In genomic region chr12:111672822-111673381, GRCh38 we compare ENCODE assay signal across 12 cellular contexts. TPM values are rescaled to one million over a fixed set of nuclear protein-coding genes. Genes with fewer than 3 reads are reported as not detected.
DNase-seq lines count a peak whose midpoint lies in the region; ATAC-seq and TF ChIP-seq lines count a peak whose summit lies in the region.
"Had no signal": no experiment of that assay in that cellular context is flagged by ENCODE, and none has a peak within 500 bp of the region (broad histone marks: within the 10 kb centered on the region; RNA-seq: fewer than 3 reads in every experiment).

No MANE protein-coding gene starts in this region.

- WGBS in lung, 2 donors: 71 to 76% methylated on average over 10 of the region's 10 CpGs

- H3K4me1 ChIP-seq in endocrine pancreas (ENCODE audit: control insufficient read depth, insufficient read depth, low read length) (peaks cover 8% of the 10 kb centered on the region), lung (ENCODE audit: control insufficient read depth in 2 of 2, insufficient read depth in 2 of 2, low read length in 2 of 2) (no peaks in the 10 kb centered on the region)

- H3K36me3 ChIP-seq in endocrine pancreas (ENCODE audit: control insufficient read depth, insufficient read depth, low read length) (peaks cover 6% of the 10 kb centered on the region), lung (ENCODE audit: control insufficient read depth in 2 of 2, insufficient read depth in 2 of 2, low read length in 2 of 2) (peaks cover 34 to 37% of the 10 kb centered on the region in 2 donors)

- no peak overlapping the region for H3K27ac Mint-ChIP-seq in T-cell
- H3K27ac Mint-ChIP-seq: B cell; CD4-positive, alpha-beta memory T cell had no signal

- H3K4me3 Mint-ChIP-seq in T-cell: no peak overlapping the region
- H3K4me3 Mint-ChIP-seq: B cell; CD4-positive, alpha-beta memory T cell had no signal

- H3K9me3 ChIP-seq in endocrine pancreas (ENCODE audit: control insufficient read depth, low read length): no peaks in the 10 kb centered on the region
- H3K9me3 ChIP-seq in lung (ENCODE audit: control insufficient read depth in 2 of 2, insufficient read depth in 1 of 2, low read length in 1 of 2): no peaks in the 10 kb centered on the region

- CTCF ChIA-PET in T-cell (lab: Charles Lee): interaction anchor here in 1 of 2 donors (1.2 kb wide), 1 partner anchor 12 kb away, joined by 3 read pairs; no protein-coding TSS in a partner anchor

- H3K9me3 Mint-ChIP-seq in T-cell: no peaks in the 10 kb centered on the region
- H3K9me3 Mint-ChIP-seq: CD4-positive, alpha-beta memory T cell had no signal

- peak overlapping the region; percentile 32 for H3K4me3 ChIP-seq in endocrine pancreas (ENCODE audit: control insufficient read depth, insufficient read depth, low read length)
- no peak overlapping the region for H3K4me3 ChIP-seq in lung
- H3K4me3 ChIP-seq: GM23248 had no signal

- POLR2A ChIA-PET in T-cell (lab: Charles Lee): interaction anchor here in 1 of 2 donors (0.6 kb wide), 1 partner anchor 350 kb away, joined by 3 read pairs; no protein-coding TSS in a partner anchor

- peak; percentile 53 for ATAC-seq in lung (ENCODE audit: insufficient read depth, low FRiP score)
- ATAC-seq in GM19455 (IDR thresholded peaks at IDR 0.05; ENCODE audit: unreplicated experiment): no peak
- ATAC-seq in T-cell (replicated peaks in 1 of 4): no peak

- H3K9ac ChIP-seq in endocrine pancreas (ENCODE audit: control insufficient read depth, insufficient read depth, low read length): no peak overlapping the region
- H3K9ac ChIP-seq: GM23248 had no signal

- no peak overlapping the region for H3K27ac ChIP-seq in lung (ENCODE audit: low read depth in 1 of 2, low read length in 1 of 2)
- H3K27ac ChIP-seq: GM23248, HL-60 had no signal

- DNase-seq in DMS53 (lab: John Stamatoyannopoulos, UW) (peak; percentile 93), DMS79 (lab: John Stamatoyannopoulos, UW) (peak; percentile 69), lung (ENCODE audit: low spot score) (no peak), CD1c-positive myeloid dendritic cell (ENCODE audit: extremely low spot score) (no peak), T-cell (no peak)
- DNase-seq: C1 segment of cervical spinal cord; CD4-positive, alpha-beta memory T cell had no signal

- H3K27me3 ChIP-seq in endocrine pancreas (ENCODE audit: control insufficient read depth, insufficient read depth, low read length) (no peaks in the 10 kb centered on the region), lung (ENCODE audit: control insufficient read depth, insufficient read depth) (no peaks in the 10 kb centered on the region)

- no peak for TF ChIP-seq CTCF in lung (IDR thresholded peaks at IDR 0.05; ENCODE audit: control extremely low read depth, extremely low read depth)

- H3K4me1 Mint-ChIP-seq in T-cell: no peaks in the 10 kb centered on the region
- H3K4me1 Mint-ChIP-seq: B cell had no signal

- H3K27me3 Mint-ChIP-seq in T-cell: no peaks in the 10 kb centered on the region
- H3K27me3 Mint-ChIP-seq: B cell; CD4-positive, alpha-beta memory T cell had no signal

- peaks cover 36% of the 10 kb centered on the region for H3K36me3 Mint-ChIP-seq in T-cell

RNA-seq across cellular contexts. Expression of gene BRAP, which starts 12.9 kb away (rescaled TPM):
- total RNA-seq in lung (10 to 100 TPM; 15.1 to 16.5 TPM), T-cell (10 to 100 TPM; 20.4 to 23.3 (median 20.6) TPM)
- polyA plus RNA-seq in lung: 1 to 10 TPM; 9.1 to 9.2 TPM

RNA-seq across cellular contexts. Expression of gene ACAD10, which starts 13.0 kb away (rescaled TPM):
- total RNA-seq in lung (10 to 100 TPM; 21.9 to 38.6 TPM), T-cell (10 to 100 TPM; 28.8 to 53.4 (median 47.9) TPM)
- 10 to 100 TPM; 10.1 to 13.0 TPM for polyA plus RNA-seq in lung

Comparison
In these comparisons a context has a peak if more than half of its experiments do, and no peak if none do; other contexts are left out.
1. DNase-seq: peak in DMS53 (single experiment) and DMS79 (single experiment); none in lung (single experiment), CD1c-positive myeloid dendritic cell (single experiment) and T-cell (0 of 34).